In the genomic region with DNA sequence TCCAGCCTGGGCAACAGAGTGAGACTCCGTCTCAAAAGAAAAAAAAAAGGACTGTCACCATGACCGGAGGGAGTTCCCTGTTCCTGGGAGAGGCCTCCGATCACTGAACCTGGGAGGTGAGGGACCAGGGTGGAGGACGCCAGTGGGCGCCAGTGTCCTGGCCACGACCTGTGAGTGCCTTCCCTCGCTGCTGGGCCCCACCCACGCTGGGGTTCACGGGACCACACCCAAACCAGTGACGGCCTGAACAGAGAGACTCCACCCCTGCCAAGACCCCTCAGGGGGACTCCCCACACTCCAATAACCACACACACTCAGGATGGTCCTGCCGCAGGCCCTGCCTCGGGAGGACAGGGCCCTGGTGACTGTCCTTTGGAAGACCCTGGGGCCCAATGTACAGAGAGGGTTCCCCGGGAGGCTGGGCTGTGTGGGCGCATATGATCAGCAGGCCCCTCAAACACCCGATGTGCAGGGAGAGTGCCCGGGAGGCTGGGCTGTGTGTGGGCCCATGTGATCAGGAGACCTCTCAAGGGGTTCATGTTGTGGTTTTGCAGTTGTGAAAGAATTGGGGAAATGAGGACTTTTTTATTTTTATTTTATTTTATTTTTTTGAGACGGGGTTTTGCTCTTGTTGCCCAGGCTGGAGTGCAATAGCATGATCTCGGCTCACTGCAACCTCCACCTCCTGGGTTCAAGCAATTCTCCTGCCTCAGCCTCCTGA, we compare ENCODE assay signal across 1 cellular context.
TF ChIP-seq lines count a peak whose summit lies in the region.

No MANE protein-coding gene starts in this region.

TF ChIP-seq in K562, 482 proteins besides CTCF, POLR2A, EP300 and RAD21:
- TF ChIP-seq KLF1 (tag; IDR thresholded peaks at IDR 0.05) (0 out of 2 replicates have a peak, but pooled peaks have one; percentile 21), KDM4B (IDR thresholded peaks at IDR 0.05; ENCODE audit: borderline replicate concordance in 2 of 2, low read depth in 1 of 2) (no peak), ZNF609 (CRISPR knock-in tag; IDR thresholded peaks at IDR 0.05; ENCODE audit: borderline replicate concordance) (no peak), POLR2B (IDR thresholded peaks at IDR 0.05; ENCODE audit: low read depth, partially characterized antibody) (no peak), EGR1 (conservative IDR thresholded peaks at IDR 0.05) (peak; percentile 53), STAG1 (CRISPR knock-in tag; IDR thresholded peaks at IDR 0.05; ENCODE audit: borderline replicate concordance) (0 out of 2 replicates have a peak, but pooled peaks have one; percentile 22)
